Comparison of ENCODE assay signal across 21 cellular contexts in genomic region chr7:3037259-3037658, GRCh38. TPM values are rescaled to one million over a fixed set of nuclear protein-coding genes. Genes with fewer than 3 reads are reported as not detected.
DNase-seq lines count a peak whose midpoint lies in the region; ATAC-seq, FAIRE-seq and TF ChIP-seq lines count a peak whose summit lies in the region.
"Had no signal": no experiment of that assay in that cellular context is flagged by ENCODE, and none has a peak within 500 bp of the region (broad histone marks: within the 10 kb centered on the region; RNA-seq: fewer than 3 reads in every experiment).

No MANE protein-coding gene starts in this region.

- H3K9me3 ChIP-seq in CD4-positive, alpha-beta T cell (ENCODE audit: control insufficient read depth, low read length), result no peaks in the 10 kb centered on the region
- H3K9me3 ChIP-seq in H9 (ENCODE audit: control insufficient read depth, low read depth, low read length) (no peaks in the 10 kb centered on the region), uterus (no peaks in the 10 kb centered on the region)
- H3K9me3 ChIP-seq: mucosa of descending colon, neutrophil had no signal

- H2BK5ac ChIP-seq in H9 (ENCODE audit: insufficient read length, low read length), result no peak overlapping the region

- H4K20me1 ChIP-seq in H9 (ENCODE audit: control insufficient read depth, insufficient read depth, insufficient read length), result no peaks in the 10 kb centered on the region

- FAIRE-seq in GM12891 (lab: Jason Lieb, UNC), result peak; percentile 45
- FAIRE-seq: RCC 7860 had no signal

- peaks cover 3% of the 10 kb centered on the region; the same call in 1 of the 2 replicates for H3K79me2 ChIP-seq in H9 (ENCODE audit: insufficient read depth, low read length)

- H3K4me1 ChIP-seq in H9 (ENCODE audit: insufficient read depth, low read length) (no peaks in the 10 kb centered on the region), uterus (no peaks in the 10 kb centered on the region)

- H3K27ac Mint-ChIP-seq in CD4-positive, alpha-beta T cell, result peak overlapping the region; percentile 85
- peak overlapping the region; percentile 59 to 74 for H3K27ac Mint-ChIP-seq in T-cell
- no peak overlapping the region for H3K27ac Mint-ChIP-seq in H9
- H3K27ac Mint-ChIP-seq: activated T-helper 2 cell treated with anti-CD3 and anti-CD28 coated beads, Interferon-gamma antibody, Interleukin-2, Interleukin-4, amounts not matched to agents 10 μg/mL and 5 μg/mL and 100 μg/mL, durations not matched to agents 14 hours and 24 hours and 36 hours; dendritic cell treated with granulocyte-macrophage colony-stimulating factor and Interleukin-4, amounts not matched to agents 40 ng/mL and 50 ng/mL, for 4 days; GM23338 had no signal

- no peak for TF ChIP-seq CTCF in CD4-positive, alpha-beta T cell (IDR thresholded peaks at IDR 0.05)
- no peak for TF ChIP-seq CTCF in H9 (conservative IDR thresholded peaks at IDR 0.05)
- TF ChIP-seq CTCF in uterus (IDR thresholded peaks at IDR 0.05), result no peak

- no peak overlapping the region for H2AK5ac ChIP-seq in H9 (ENCODE audit: insufficient read length, low read length)

- H3K4ac ChIP-seq in H9 (ENCODE audit: low read depth, low read length), result no peak overlapping the region

- H2BK120ac ChIP-seq in H9 (ENCODE audit: low read depth, low read length, poor library complexity, severe bottlenecking), result no peak overlapping the region

- WGBS in H9 (ENCODE audit: extremely low coverage, insufficient read length, low lambda C conversion rate), result no CpG with 5 or more reads among the region's 4 CpGs

- no peak overlapping the region for H4K91ac ChIP-seq in H9 (ENCODE audit: insufficient read length, low read depth, low read length)

- DNase-seq in CD4-positive, alpha-beta T cell, result no peak
- no peak for DNase-seq in GM12891 (ENCODE audit: insufficient read length, low spot score)
- DNase-seq in T-cell, result no peak
- peak; percentile 20 for DNase-seq in medulla oblongata (ENCODE audit: extremely low spot score)
- no peak for DNase-seq in NCI-H2171 treated with DMSO at 0.1 percent for 48 hours (lab: John Stamatoyannopoulos, UW)
- DNase-seq in H9, result no peak
- no peak for DNase-seq in uterus
- DNase-seq in NCI-H446 (lab: John Stamatoyannopoulos, UW), result no peak
- DNase-seq: AML-193; amygdala; KG1; mucosa of descending colon; NCI-H1930; NCI-H226; stimulated activated CD4-positive, alpha-beta T cell treated with anti-CD3 and anti-CD28 coated beads, Interleukin-4, amount 100 ng/mL, for 24 hours had no signal

- CTCF ChIA-PET in CD4-positive, alpha-beta T cell (lab: Charles Lee), result no interaction called here
- CTCF ChIA-PET in T-cell (lab: Charles Lee), result interaction anchor here in 1 of 2 donors (0.6 kb wide), 1 partner anchor 37 kb away, joined by 4 read pairs; no protein-coding TSS in a partner anchor

- no peak overlapping the region for H2BK12ac ChIP-seq in H9 (ENCODE audit: insufficient read length, low read depth, low read length)

- no peak overlapping the region for H4K5ac ChIP-seq in H9 (ENCODE audit: insufficient read length, low read depth, low read length)

- no peak overlapping the region for H2BK20ac ChIP-seq in H9 (ENCODE audit: low read depth, low read length, poor library complexity, severe bottlenecking)

- ATAC-seq in CD4-positive, alpha-beta T cell (ENCODE audit: poor library complexity), result no peak
- no peak for ATAC-seq in T-cell (replicated peaks in 1 of 4)
- ATAC-seq: GM23338, mucosa of descending colon had no signal

- no peak overlapping the region for H3K4me2 ChIP-seq in H9 (ENCODE audit: insufficient read depth, insufficient read length, low read length)
- H3K4me2 ChIP-seq: GM23338 had no signal

- H3K79me1 ChIP-seq in H9 (ENCODE audit: insufficient read depth, low read depth, low read length, poor library complexity, severe bottlenecking), result no peaks in the 10 kb centered on the region

- peaks cover 69% of the 10 kb centered on the region for H3K36me3 Mint-ChIP-seq in CD4-positive, alpha-beta T cell (ENCODE audit: low read depth)
- peaks cover 47% of the 10 kb centered on the region for H3K36me3 Mint-ChIP-seq in T-cell
- H3K36me3 Mint-ChIP-seq in H9 (ENCODE audit: insufficient read depth in 1 of 3, low read depth in 3 of 3), result peaks cover 0 to 6% (median 0%) of the 10 kb centered on the region in 3 experiments; a peak in 2 of 7 replicates

- no peaks in the 10 kb centered on the region for H3K27me3 ChIP-seq in CD4-positive, alpha-beta T cell (ENCODE audit: control insufficient read depth, insufficient read depth, low read length)
- H3K27me3 ChIP-seq in H9 (ENCODE audit: insufficient read depth, low read length) (no peaks in the 10 kb centered on the region), uterus (no peaks in the 10 kb centered on the region)

- no peaks in the 10 kb centered on the region for H3K9me3 Mint-ChIP-seq in CD4-positive, alpha-beta T cell
- H3K9me3 Mint-ChIP-seq in T-cell (no peaks in the 10 kb centered on the region), H9 (no peaks in the 10 kb centered on the region)
- H3K9me3 Mint-ChIP-seq: activated T-helper 2 cell treated with anti-CD3 and anti-CD28 coated beads, Interferon-gamma antibody, Interleukin-2, Interleukin-4, amounts not matched to agents 10 μg/mL and 5 μg/mL and 100 μg/mL, durations not matched to agents 14 hours and 24 hours and 36 hours; dendritic cell treated with granulocyte-macrophage colony-stimulating factor and Interleukin-4, amounts not matched to agents 40 ng/mL and 50 ng/mL, for 4 days; GM23338 had no signal

- H3K23me2 ChIP-seq in H9 (ENCODE audit: insufficient read length, low read depth, low read length, poor library complexity, severe bottlenecking), result no peaks in the 10 kb centered on the region

- no peak overlapping the region for H3K56ac ChIP-seq in H9 (ENCODE audit: insufficient read length, low read depth, low read length)

- no peak overlapping the region for H3K18ac ChIP-seq in H9 (ENCODE audit: insufficient read length, low read depth, low read length)

- no peak overlapping the region for H3K9ac ChIP-seq in H9 (ENCODE audit: extremely low read depth, insufficient read length, low read length)

- POLR2A ChIA-PET in CD4-positive, alpha-beta T cell (lab: Charles Lee), result no interaction called here
- POLR2A ChIA-PET in T-cell (lab: Charles Lee), result no interaction called here

- no peak overlapping the region for H2BK15ac ChIP-seq in H9 (ENCODE audit: low read depth, low read length)

- no peak overlapping the region for H3K4me3 Mint-ChIP-seq in CD4-positive, alpha-beta T cell
- H3K4me3 Mint-ChIP-seq in T-cell (peak overlapping the region in 1 of 3 donors; percentile 15), H9 (no peak overlapping the region)
- H3K4me3 Mint-ChIP-seq: dendritic cell treated with granulocyte-macrophage colony-stimulating factor and Interleukin-4, amounts not matched to agents 40 ng/mL and 50 ng/mL, for 4 days; GM23338 had no signal

- H3K27me3 Mint-ChIP-seq in CD4-positive, alpha-beta T cell, result no peaks in the 10 kb centered on the region
- no peaks in the 10 kb centered on the region for H3K27me3 Mint-ChIP-seq in T-cell
- no peaks in the 10 kb centered on the region for H3K27me3 Mint-ChIP-seq in H9 (ENCODE audit: low read depth)

- H3K36me3 ChIP-seq in uterus, result no peaks in the 10 kb centered on the region
- H3K36me3 ChIP-seq: neutrophil had no signal

- no peak overlapping the region for H3K14ac ChIP-seq in H9 (ENCODE audit: insufficient read depth, low read length)

- no peak for TF ChIP-seq POLR2A in GM12891 (IDR thresholded peaks at IDR 0.05; ENCODE audit: low read depth, low read length)
- TF ChIP-seq POLR2A in uterus (IDR thresholded peaks at IDR 0.05), result no peak

- H3K23ac ChIP-seq in H9 (ENCODE audit: insufficient read length, low read depth, low read length), result no peak overlapping the region

- H3K4me3 ChIP-seq in uterus, result no peak overlapping the region
- H3K4me3 ChIP-seq: GM23338, mucosa of descending colon had no signal

- H2AFZ ChIP-seq in H9 (ENCODE audit: low read length), result no peak overlapping the region
- H2AFZ ChIP-seq: GM23338 had no signal

- H3T11ph ChIP-seq in H9 (ENCODE audit: low read length), result no peak overlapping the region

- no peak overlapping the region for H3K27ac ChIP-seq in CD4-positive, alpha-beta T cell (ENCODE audit: low read depth, low read length)
- H3K27ac ChIP-seq in H9 (ENCODE audit: insufficient read length, low read depth, low read length), result no peak overlapping the region
- H3K27ac ChIP-seq in uterus, result no peak overlapping the region
- H3K27ac ChIP-seq: neutrophil had no signal

- H3K4me1 Mint-ChIP-seq in CD4-positive, alpha-beta T cell (ENCODE audit: low read depth), result peaks cover 76% of the 10 kb centered on the region
- H3K4me1 Mint-ChIP-seq in T-cell (peaks cover 75 to 84% (median 78%) of the 10 kb centered on the region in 3 donors), H9 (peaks cover 6 to 13% of the 10 kb centered on the region in 2 experiments)

- no peak overlapping the region for H4K8ac ChIP-seq in H9 (replicated peaks; ENCODE audit: insufficient read length, low read depth, low read length)

- intact Hi-C loops in CD4-positive, alpha-beta T cell (cut with DNase I, micrococcal nuclease), result no loop called here
- intact Hi-C loops in uterus (cut with DNase I; ENCODE audit: low total_unique reads), result no loop called here

TF ChIP-seq in GM12891, 5 proteins besides CTCF, POLR2A, EP300 and RAD21:
- TF ChIP-seq SPI1 (IDR thresholded peaks at IDR 0.05; ENCODE audit: low read depth, low read length) (peak; percentile 41), TAF1 (IDR thresholded peaks at IDR 0.05; ENCODE audit: low read depth, low read length) (no peak)

RNA-seq across cellular contexts. Expression of gene CARD11, which starts 6.4 kb away (rescaled TPM):
- total RNA-seq in CD4-positive, alpha-beta T cell, result 100 to 1,000 TPM; 118 to 122 TPM
- 46.2 TPM for polyA plus RNA-seq in GM12891 (2012; ENCODE audit: low read depth, missing spikeins)
- 100 to 1,000 TPM; 105 to 142 (median 132) TPM for total RNA-seq in T-cell
- 20.0 and 22.3 TPM in 2 replicates for total RNA-seq in H9 (2021)
- 1 to 10 TPM in 1 of 4 donors, under 1 TPM in 1, not detected in 2; 0.95 to 1.0 TPM for total RNA-seq in uterus
- total RNA-seq: SK-MEL-5 had no signal

Comparison
In these comparisons a context has a peak if more than half of its experiments do, and no peak if none do; other contexts are left out.
1. H3K27ac Mint-ChIP-seq: peak in CD4-positive, alpha-beta T cell (single experiment) and T-cell (2 of 2); none in H9 (0 of 3).
2. RNA of gene CARD11, which starts 6.4 kb away (total RNA-seq): 105 to 142 TPM in T-cell, 118 to 122 TPM in CD4-positive, alpha-beta T cell and 20.0 to 22.3 TPM in H9; 0.95 to 1.0 TPM in uterus; every median in the first group is over 10 times any median in the second.